8 cellular contexts compared by ENCODE assay signal in the genomic region with DNA sequence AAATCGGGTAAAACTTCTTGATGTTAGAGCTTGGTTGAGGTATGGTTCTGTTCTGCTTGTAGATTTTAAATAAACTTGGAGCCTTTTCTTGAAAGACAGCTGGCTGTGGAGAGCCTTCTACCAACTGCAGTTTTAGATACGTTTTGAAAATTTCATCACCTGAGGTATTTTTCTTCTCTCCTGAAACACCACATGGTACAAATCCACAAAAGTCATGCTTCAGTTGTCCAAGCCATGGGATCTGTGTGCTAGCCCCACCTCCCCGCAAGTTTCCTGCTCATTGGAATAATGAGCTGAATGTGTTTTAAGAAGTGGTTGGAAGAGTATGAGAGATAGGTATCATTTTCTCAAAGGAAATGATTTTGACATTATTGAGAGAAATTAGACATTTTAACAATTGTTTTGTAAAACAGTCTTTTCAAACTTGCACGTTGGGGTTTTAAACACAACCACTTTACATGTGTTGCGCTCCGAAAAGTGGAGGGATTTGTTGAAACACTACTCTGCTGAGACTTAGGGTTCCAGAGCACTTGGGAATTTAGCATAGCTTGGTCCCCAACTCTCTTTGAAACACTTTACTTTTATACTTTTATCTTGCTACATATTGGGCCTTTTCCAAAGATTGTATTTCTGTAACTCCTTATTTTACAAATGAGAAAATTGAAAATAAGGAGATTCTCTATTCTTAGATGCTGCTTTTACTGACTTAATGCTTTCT. TPM values are rescaled to one million over a fixed set of nuclear protein-coding genes. Genes with fewer than 3 reads are reported as not detected.
DNase-seq lines count a peak whose midpoint lies in the region; ATAC-seq, FAIRE-seq and TF ChIP-seq lines count a peak whose summit lies in the region.

No MANE protein-coding gene starts in this region.

- peak; percentile 54 for FAIRE-seq in kidney (lab: Jason Lieb, UNC)

- peak overlapping the region; percentile 79 to 92 for H3K27ac ChIP-seq in kidney (ENCODE audit: low read depth in 2 of 2, low read length in 2 of 2)

- ATAC-seq in HG03571 (IDR thresholded peaks at IDR 0.05; ENCODE audit: unreplicated experiment) (no peak), GM21423 (IDR thresholded peaks at IDR 0.05; ENCODE audit: unreplicated experiment) (no peak)
- no peak for ATAC-seq in activated CD4-positive, CD25-positive, alpha-beta regulatory T cell treated with anti-CD3 and anti-CD28 coated beads, Interleukin-2, amount 50 U/mL, for 24 hours

- H3K4me3 ChIP-seq in adipocyte (ENCODE audit: low read length), result peak overlapping the region; percentile 96
- peak overlapping the region; percentile 85 to 87 for H3K4me3 ChIP-seq in kidney (ENCODE audit: low read length in 2 of 2)

- intact Hi-C loops in kidney (cut with DNase I), result no loop called here

- H3K27me3 ChIP-seq in adipocyte (replicated peaks; ENCODE audit: control insufficient read depth, insufficient read depth, low read length), result no peaks in the 10 kb centered on the region

- DNase-seq in DMS79 treated with DMSO at 0.1 percent for 48 hours (lab: John Stamatoyannopoulos, UW) (peak; percentile 62), HuH-7.5 (ENCODE audit: low spot score) (peak; percentile 25), adipocyte (ENCODE audit: low read depth) (peak; percentile 48), kidney (no peak), superior temporal gyrus (ENCODE audit: extremely low spot score) (peak; percentile 30)

- H3K36me3 ChIP-seq in adipocyte (ENCODE audit: control insufficient read depth, insufficient read depth, low read length, severe bottlenecking), result no peaks in the 10 kb centered on the region
- H3K36me3 ChIP-seq in kidney (ENCODE audit: control insufficient read depth in 1 of 2, insufficient read depth in 2 of 2, low read length in 2 of 2), result no peaks in the 10 kb centered on the region

- no peaks in the 10 kb centered on the region for H3K9me3 ChIP-seq in adipocyte (ENCODE audit: control insufficient read depth, low read length)
- no peaks in the 10 kb centered on the region for H3K9me3 ChIP-seq in kidney (ENCODE audit: control insufficient read depth in 1 of 2, low read length in 2 of 2)

- no peak for TF ChIP-seq CTCF in kidney (IDR thresholded peaks at IDR 0.05; ENCODE audit: borderline replicate concordance, extremely low read depth, insufficient read depth)

- H3K4me1 ChIP-seq in adipocyte (ENCODE audit: control insufficient read depth, insufficient read depth, low read length) (peaks cover 33% of the 10 kb centered on the region), kidney (ENCODE audit: control insufficient read depth in 1 of 2, insufficient read depth in 1 of 2, low read depth in 1 of 2, low read length in 2 of 2) (peaks cover 21 to 22% of the 10 kb centered on the region in 2 donors)

- H3K9ac ChIP-seq in adipocyte (ENCODE audit: low read length) (peak overlapping the region; percentile 90), kidney (ENCODE audit: low read length in 2 of 2) (peak overlapping the region; percentile 93 to 99)

RNA-seq across cellular contexts. Expression of a gene that starts 1.5 kb away (rescaled TPM):
- 60.3 TPM for total RNA-seq in kidney
- 42.3 TPM for polyA plus RNA-seq in kidney (ENCODE audit: insufficient read depth, low read depth, low replicate concordance)
